Comparison of ENCODE assay signal across 1 cellular context in the genomic region with DNA sequence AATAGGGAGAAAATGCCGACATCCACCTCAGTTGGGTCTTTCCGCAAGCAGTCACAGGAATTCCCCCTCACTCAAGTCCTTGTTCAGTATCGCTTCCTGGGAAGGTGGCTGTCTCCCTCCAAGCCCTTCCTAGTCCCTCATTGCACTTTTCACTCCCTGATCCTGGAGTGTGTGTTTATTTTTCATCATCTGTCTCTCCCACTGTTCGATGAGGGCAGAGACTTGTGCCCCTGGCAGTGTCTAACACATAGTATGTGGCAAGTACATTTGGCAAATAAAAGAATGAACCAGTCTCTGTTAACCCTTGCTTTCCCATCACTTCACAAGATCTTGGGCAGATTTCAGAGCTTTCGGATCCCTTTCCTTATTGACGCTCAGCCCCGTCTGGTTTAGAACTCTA.
TF ChIP-seq lines count a peak whose summit lies in the region.

No MANE protein-coding gene starts in this region.

TF ChIP-seq in HepG2, 621 proteins besides CTCF, POLR2A, EP300 and RAD21 (continued from another document):
- TF ChIP-seq, protein P1, sequence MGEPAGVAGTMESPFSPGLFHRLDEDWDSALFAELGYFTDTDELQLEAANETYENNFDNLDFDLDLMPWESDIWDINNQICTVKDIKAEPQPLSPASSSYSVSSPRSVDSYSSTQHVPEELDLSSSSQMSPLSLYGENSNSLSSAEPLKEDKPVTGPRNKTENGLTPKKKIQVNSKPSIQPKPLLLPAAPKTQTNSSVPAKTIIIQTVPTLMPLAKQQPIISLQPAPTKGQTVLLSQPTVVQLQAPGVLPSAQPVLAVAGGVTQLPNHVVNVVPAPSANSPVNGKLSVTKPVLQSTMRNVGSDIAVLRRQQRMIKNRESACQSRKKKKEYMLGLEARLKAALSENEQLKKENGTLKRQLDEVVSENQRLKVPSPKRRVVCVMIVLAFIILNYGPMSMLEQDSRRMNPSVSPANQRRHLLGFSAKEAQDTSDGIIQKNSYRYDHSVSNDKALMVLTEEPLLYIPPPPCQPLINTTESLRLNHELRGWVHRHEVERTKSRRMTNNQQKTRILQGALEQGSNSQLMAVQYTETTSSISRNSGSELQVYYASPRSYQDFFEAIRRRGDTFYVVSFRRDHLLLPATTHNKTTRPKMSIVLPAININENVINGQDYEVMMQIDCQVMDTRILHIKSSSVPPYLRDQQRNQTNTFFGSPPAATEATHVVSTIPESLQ (CRISPR knock-in tag; conservative IDR thresholded peaks at IDR 0.05), result no peak
- TF ChIP-seq SRF (IDR thresholded peaks at IDR 0.05; ENCODE audit: low read depth, low read length) (no peak), GTF2F1 (IDR thresholded peaks at IDR 0.05; ENCODE audit: low read length) (no peak), SSRP1 (CRISPR knock-in tag; IDR thresholded peaks at IDR 0.05) (no peak), ZNF326 (CRISPR knock-in tag; IDR thresholded peaks at IDR 0.05; ENCODE audit: borderline replicate concordance) (no peak), HMGA1 (CRISPR knock-in tag; conservative IDR thresholded peaks at IDR 0.05) (no peak), U2AF2 (IDR thresholded peaks at IDR 0.05; ENCODE audit: low read depth, low read length) (no peak), ZNF510 (CRISPR knock-in tag; IDR thresholded peaks at IDR 0.05; ENCODE audit: low read depth) (no peak), RNF2 (conservative IDR thresholded peaks at IDR 0.05; ENCODE audit: low read depth) (no peak), ZNF496 (CRISPR knock-in tag; IDR thresholded peaks at IDR 0.05; ENCODE audit: insufficient replicate concordance) (no peak)
- TF ChIP-seq, protein P2, sequence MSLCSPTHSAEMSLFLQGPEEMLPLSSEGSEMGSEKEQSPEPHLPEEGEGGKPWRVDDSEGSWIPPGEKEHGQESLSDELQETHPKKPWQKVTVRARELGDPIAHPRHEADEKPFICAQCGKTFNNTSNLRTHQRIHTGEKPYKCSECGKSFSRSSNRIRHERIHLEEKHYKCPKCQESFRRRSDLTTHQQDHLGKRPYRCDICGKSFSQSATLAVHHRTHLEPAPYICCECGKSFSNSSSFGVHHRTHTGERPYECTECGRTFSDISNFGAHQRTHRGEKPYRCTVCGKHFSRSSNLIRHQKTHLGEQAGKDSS (CRISPR knock-in tag; IDR thresholded peaks at IDR 0.05; ENCODE audit: borderline replicate concordance, low read depth), result no peak
- TF ChIP-seq, protein P3, sequence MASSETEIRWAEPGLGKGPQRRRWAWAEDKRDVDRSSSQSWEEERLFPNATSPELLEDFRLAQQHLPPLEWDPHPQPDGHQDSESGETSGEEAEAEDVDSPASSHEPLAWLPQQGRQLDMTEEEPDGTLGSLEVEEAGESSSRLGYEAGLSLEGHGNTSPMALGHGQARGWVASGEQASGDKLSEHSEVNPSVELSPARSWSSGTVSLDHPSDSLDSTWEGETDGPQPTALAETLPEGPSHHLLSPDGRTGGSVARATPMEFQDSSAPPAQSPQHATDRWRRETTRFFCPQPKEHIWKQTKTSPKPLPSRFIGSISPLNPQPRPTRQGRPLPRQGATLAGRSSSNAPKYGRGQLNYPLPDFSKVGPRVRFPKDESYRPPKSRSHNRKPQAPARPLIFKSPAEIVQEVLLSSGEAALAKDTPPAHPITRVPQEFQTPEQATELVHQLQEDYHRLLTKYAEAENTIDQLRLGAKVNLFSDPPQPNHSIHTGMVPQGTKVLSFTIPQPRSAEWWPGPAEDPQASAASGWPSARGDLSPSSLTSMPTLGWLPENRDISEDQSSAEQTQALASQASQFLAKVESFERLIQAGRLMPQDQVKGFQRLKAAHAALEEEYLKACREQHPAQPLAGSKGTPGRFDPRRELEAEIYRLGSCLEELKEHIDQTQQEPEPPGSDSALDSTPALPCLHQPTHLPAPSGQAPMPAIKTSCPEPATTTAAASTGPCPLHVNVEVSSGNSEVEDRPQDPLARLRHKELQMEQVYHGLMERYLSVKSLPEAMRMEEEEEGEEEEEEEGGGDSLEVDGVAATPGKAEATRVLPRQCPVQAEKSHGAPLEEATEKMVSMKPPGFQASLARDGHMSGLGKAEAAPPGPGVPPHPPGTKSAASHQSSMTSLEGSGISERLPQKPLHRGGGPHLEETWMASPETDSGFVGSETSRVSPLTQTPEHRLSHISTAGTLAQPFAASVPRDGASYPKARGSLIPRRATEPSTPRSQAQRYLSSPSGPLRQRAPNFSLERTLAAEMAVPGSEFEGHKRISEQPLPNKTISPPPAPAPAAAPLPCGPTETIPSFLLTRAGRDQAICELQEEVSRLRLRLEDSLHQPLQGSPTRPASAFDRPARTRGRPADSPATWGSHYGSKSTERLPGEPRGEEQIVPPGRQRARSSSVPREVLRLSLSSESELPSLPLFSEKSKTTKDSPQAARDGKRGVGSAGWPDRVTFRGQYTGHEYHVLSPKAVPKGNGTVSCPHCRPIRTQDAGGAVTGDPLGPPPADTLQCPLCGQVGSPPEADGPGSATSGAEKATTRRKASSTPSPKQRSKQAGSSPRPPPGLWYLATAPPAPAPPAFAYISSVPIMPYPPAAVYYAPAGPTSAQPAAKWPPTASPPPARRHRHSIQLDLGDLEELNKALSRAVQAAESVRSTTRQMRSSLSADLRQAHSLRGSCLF (CRISPR knock-in tag; IDR thresholded peaks at IDR 0.05; ENCODE audit: borderline replicate concordance), result no peak
- TF ChIP-seq, protein P4, sequence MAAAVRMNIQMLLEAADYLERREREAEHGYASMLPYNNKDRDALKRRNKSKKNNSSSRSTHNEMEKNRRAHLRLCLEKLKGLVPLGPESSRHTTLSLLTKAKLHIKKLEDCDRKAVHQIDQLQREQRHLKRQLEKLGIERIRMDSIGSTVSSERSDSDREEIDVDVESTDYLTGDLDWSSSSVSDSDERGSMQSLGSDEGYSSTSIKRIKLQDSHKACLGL (CRISPR knock-in tag; IDR thresholded peaks at IDR 0.05), result no peak
- TF ChIP-seq, protein P5, sequence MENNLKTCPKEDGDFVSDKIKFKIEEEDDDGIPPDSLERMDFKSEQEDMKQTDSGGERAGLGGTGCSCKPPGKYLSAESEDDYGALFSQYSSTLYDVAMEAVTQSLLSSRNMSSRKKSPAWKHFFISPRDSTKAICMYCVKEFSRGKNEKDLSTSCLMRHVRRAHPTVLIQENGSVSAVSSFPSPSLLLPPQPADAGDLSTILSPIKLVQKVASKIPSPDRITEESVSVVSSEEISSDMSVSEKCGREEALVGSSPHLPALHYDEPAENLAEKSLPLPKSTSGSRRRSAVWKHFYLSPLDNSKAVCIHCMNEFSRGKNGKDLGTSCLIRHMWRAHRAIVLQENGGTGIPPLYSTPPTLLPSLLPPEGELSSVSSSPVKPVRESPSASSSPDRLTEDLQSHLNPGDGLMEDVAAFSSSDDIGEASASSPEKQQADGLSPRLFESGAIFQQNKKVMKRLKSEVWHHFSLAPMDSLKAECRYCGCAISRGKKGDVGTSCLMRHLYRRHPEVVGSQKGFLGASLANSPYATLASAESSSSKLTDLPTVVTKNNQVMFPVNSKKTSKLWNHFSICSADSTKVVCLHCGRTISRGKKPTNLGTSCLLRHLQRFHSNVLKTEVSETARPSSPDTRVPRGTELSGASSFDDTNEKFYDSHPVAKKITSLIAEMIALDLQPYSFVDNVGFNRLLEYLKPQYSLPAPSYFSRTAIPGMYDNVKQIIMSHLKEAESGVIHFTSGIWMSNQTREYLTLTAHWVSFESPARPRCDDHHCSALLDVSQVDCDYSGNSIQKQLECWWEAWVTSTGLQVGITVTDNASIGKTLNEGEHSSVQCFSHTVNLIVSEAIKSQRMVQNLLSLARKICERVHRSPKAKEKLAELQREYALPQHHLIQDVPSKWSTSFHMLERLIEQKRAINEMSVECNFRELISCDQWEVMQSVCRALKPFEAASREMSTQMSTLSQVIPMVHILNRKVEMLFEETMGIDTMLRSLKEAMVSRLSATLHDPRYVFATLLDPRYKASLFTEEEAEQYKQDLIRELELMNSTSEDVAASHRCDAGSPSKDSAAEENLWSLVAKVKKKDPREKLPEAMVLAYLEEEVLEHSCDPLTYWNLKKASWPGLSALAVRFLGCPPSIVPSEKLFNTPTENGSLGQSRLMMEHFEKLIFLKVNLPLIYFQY (CRISPR knock-in tag; IDR thresholded peaks at IDR 0.05; ENCODE audit: borderline replicate concordance), result no peak
- TF ChIP-seq, protein P6, sequence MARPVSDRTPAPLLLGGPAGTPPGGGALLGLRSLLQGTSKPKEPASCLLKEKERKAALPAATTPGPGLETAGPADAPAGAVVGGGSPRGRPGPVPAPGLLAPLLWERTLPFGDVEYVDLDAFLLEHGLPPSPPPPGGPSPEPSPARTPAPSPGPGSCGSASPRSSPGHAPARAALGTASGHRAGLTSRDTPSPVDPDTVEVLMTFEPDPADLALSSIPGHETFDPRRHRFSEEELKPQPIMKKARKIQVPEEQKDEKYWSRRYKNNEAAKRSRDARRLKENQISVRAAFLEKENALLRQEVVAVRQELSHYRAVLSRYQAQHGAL (CRISPR knock-in tag; IDR thresholded peaks at IDR 0.05; ENCODE audit: not compliant biosample characterization), result no peak
TF ChIP-seq in HepG2: peak in this region for 0.
